ENCODE assay signal across 10 cellular contexts in genomic region chr12:92604786-92605185, GRCh38.
"Had no signal": no experiment of that assay in that cellular context is flagged by ENCODE, and none has a peak within 500 bp of the region (broad histone marks: within the 10 kb centered on the region; RNA-seq: fewer than 3 reads in every experiment).

No MANE protein-coding gene starts in this region.

- H3K27me3 ChIP-seq: transverse colon had no signal

- H3K36me3 ChIP-seq: transverse colon had no signal

- DNase-seq: activated CD4-positive, alpha-beta T cell treated with anti-CD3 and anti-CD28 coated beads for 48 hours; activated effector memory CD4-positive, alpha-beta T cell treated with Interleukin-2 at 50 U/mL for 16 hours; activated T-cell treated with anti-CD3 and anti-CD28 coated beads for 4 hours; anterior cingulate cortex; transverse colon had no signal

- H3K27ac ChIP-seq: SK-N-MC, transverse colon had no signal

- H3K4me3 ChIP-seq: SK-N-MC, skin epidermis, transverse colon had no signal

- FAIRE-seq: bronchial epithelial cell, frontal cortex, keratinocyte had no signal
